21 cellular contexts compared by ENCODE assay signal in genomic region chr3:99562990-99563607, GRCh38.
DNase-seq lines count a peak whose midpoint lies in the region; ATAC-seq, FAIRE-seq and TF ChIP-seq lines count a peak whose summit lies in the region.
"Had no signal": no experiment of that assay in that cellular context is flagged by ENCODE, and none has a peak within 500 bp of the region (broad histone marks: within the 10 kb centered on the region; RNA-seq: fewer than 3 reads in every experiment).

No MANE protein-coding gene starts in this region.

- no peak overlapping the region for H3K9ac ChIP-seq in keratinocyte (ENCODE audit: control insufficient read depth, extremely low read depth, insufficient read depth, low read length)

- no peaks in the 10 kb centered on the region for H3K36me3 ChIP-seq in brain microvascular endothelial cell (replicated peaks)
- no peaks in the 10 kb centered on the region for H3K36me3 ChIP-seq in keratinocyte (ENCODE audit: control insufficient read depth in 2 of 2, extremely low read depth in 1 of 2, insufficient read depth in 2 of 2, low read length in 2 of 2)
- H3K36me3 ChIP-seq in sigmoid colon, result no peaks in the 10 kb centered on the region
- no peaks in the 10 kb centered on the region for H3K36me3 ChIP-seq in ascending aorta
- H3K36me3 ChIP-seq: vagina had no signal

- TF ChIP-seq EP300 in sigmoid colon (IDR thresholded peaks at IDR 0.05), result no peak

- FAIRE-seq in HTR-8/SVneo (lab: Jason Lieb, UNC) (peak; percentile 40), keratinocyte (lab: Jason Lieb, UNC) (peak; percentile 52)
- FAIRE-seq: A549, islet of Langerhans had no signal

- dilution Hi-C loops in keratinocyte (cut with MboI; ENCODE audit: extremely low pct_ligation_motif_present, low sequenced_read_pairs), result no loop called here

- peaks cover 20% of the 10 kb centered on the region for H3K4me1 ChIP-seq in keratinocyte (ENCODE audit: control insufficient read depth, extremely low read depth, insufficient read depth, low read length)
- no peaks in the 10 kb centered on the region for H3K4me1 ChIP-seq in sigmoid colon
- H3K4me1 ChIP-seq in ascending aorta, result no peaks in the 10 kb centered on the region
- H3K4me1 ChIP-seq: A549, vagina had no signal

- 69 to 76% methylated on average over 1 of the region's 1 CpG for WGBS in sigmoid colon, 2 donors

- peak; percentile 28 for DNase-seq in ACHN
- DNase-seq in HTR-8/SVneo (ENCODE audit: insufficient read length, low spot score), result peak; percentile 8
- no peak for DNase-seq in brain microvascular endothelial cell
- no peak for DNase-seq in keratinocyte (ENCODE audit: low read depth, low spot score)
- no peak for DNase-seq in sigmoid colon
- DNase-seq in ascending aorta (ENCODE audit: low spot score in 2 of 2), result no peak
- DNase-seq: activated CD4-positive, CD25-positive, alpha-beta regulatory T cell treated with anti-CD3 and anti-CD28 coated beads, Interleukin-2, amount 50 U/mL, for 72 hours; activated CD8-positive, alpha-beta T cell treated with anti-CD3 and anti-CD28 coated beads, Interleukin-2, amount 10 ng/mL, durations not matched to agents 7 days and 5 days; activated naive CD4-positive, alpha-beta T cell; activated T-cell treated with anti-CD3 and anti-CD28 coated beads, Interleukin-2, amount 50 U/mL, for 1 hour; C1 segment of cervical spinal cord; hippocampal formation; NCI-H1105 treated with DMSO at 0.1 percent for 48 hours; NCI-H526 treated with DMSO at 0.1 percent for 48 hours; nucleus accumbens; Right ventricle myocardium superior had no signal

- TF ChIP-seq POLR2A in sigmoid colon (IDR thresholded peaks at IDR 0.05), result no peak

- H3K9me3 ChIP-seq in keratinocyte (ENCODE audit: control insufficient read depth, low read depth, low read length) (no peaks in the 10 kb centered on the region), sigmoid colon (no peaks in the 10 kb centered on the region), ascending aorta (no peaks in the 10 kb centered on the region)
- H3K9me3 ChIP-seq: A549, vagina had no signal

- TF ChIP-seq CTCF in brain microvascular endothelial cell (IDR thresholded peaks at IDR 0.05; ENCODE audit: low read depth, low read length, missing control alignments) (no peak), keratinocyte (optimal IDR thresholded peaks at IDR 0.05 in 1 of 3, IDR thresholded peaks at IDR 0.05 in 1 of 3, conservative IDR thresholded peaks at IDR 0.05 in 1 of 3; ENCODE audit: extremely low read depth in 1 of 3, insufficient read depth in 2 of 3, low read length in 3 of 3) (no peak), sigmoid colon (IDR thresholded peaks at IDR 0.05) (no peak), ascending aorta (IDR thresholded peaks at IDR 0.05) (no peak)

- no peaks in the 10 kb centered on the region for H4K20me1 ChIP-seq in keratinocyte (ENCODE audit: control insufficient read depth, extremely low read depth, insufficient read depth, low read length)

- no peaks in the 10 kb centered on the region for H3K79me2 ChIP-seq in keratinocyte (ENCODE audit: control insufficient read depth, insufficient read depth, low read length)

- peak overlapping the region; percentile 42 for H3K4me2 ChIP-seq in keratinocyte (ENCODE audit: control insufficient read depth, extremely low read depth, insufficient read depth, low read depth, low read length)
- H3K4me2 ChIP-seq: A549 had no signal

- H3K4me3 ChIP-seq in brain microvascular endothelial cell (ENCODE audit: low read depth, low read length) (no peak overlapping the region), keratinocyte (ENCODE audit: control insufficient read depth in 2 of 3, extremely low read depth in 1 of 3, insufficient read depth in 2 of 3, low read depth in 1 of 3, low read length in 3 of 3) (no peak overlapping the region), sigmoid colon (no peak overlapping the region), ascending aorta (no peak overlapping the region)
- H3K4me3 ChIP-seq: A549, vagina had no signal

- ATAC-seq in HG03135 (IDR thresholded peaks at IDR 0.05; ENCODE audit: unreplicated experiment), result no peak
- ATAC-seq in HG02610 (IDR thresholded peaks at IDR 0.05; ENCODE audit: unreplicated experiment), result no peak
- ATAC-seq: A549; activated CD8-positive, alpha-beta T cell treated with anti-CD3 and anti-CD28 coated beads, Interleukin-2, amount 10 ng/mL, durations not matched to agents 7 days and 5 days had no signal

- H3K9me1 ChIP-seq in keratinocyte (ENCODE audit: control insufficient read depth, extremely low read depth, insufficient read depth, low read length), result no peaks in the 10 kb centered on the region

- H2AFZ ChIP-seq in keratinocyte (ENCODE audit: control insufficient read depth, low read length), result no peak overlapping the region

- H3K27ac ChIP-seq in brain microvascular endothelial cell (peak overlapping the region; percentile 33), keratinocyte (ENCODE audit: control insufficient read depth, insufficient read depth, low read length) (no peak overlapping the region), sigmoid colon (no peak overlapping the region), ascending aorta (no peak overlapping the region)
- H3K27ac ChIP-seq: A549, vagina had no signal

- H3K27me3 ChIP-seq in brain microvascular endothelial cell (replicated peaks) (no peaks in the 10 kb centered on the region), keratinocyte (ENCODE audit: control insufficient read depth, extremely low read depth, insufficient read depth, low read length) (no peaks in the 10 kb centered on the region), sigmoid colon (no peaks in the 10 kb centered on the region), ascending aorta (no peaks in the 10 kb centered on the region)
- H3K27me3 ChIP-seq: vagina had no signal

- intact Hi-C loops in sigmoid colon (cut with DNase I), result loop anchor here (10.0 kb wide), 1 partner anchor 48 kb away; no protein-coding TSS in a partner anchor
- intact Hi-C loops in ascending aorta (cut with DNase I), result loop anchor here (5.0 kb wide), 1 partner anchor 49 kb away; no protein-coding TSS in a partner anchor

- in situ Hi-C loops in ACHN (cut with HindIII; ENCODE audit: low pct_ligation_motif_present, low pct_unique_long_range_greater_than_20kb, low sequenced_read_pairs), result no loop called here
- in situ Hi-C loops in brain microvascular endothelial cell (cut with HindIII; ENCODE audit: low pct_ligation_motif_present, low sequenced_read_pairs), result no loop called here

Comparison
In these comparisons a context has a peak if more than half of its experiments do, and no peak if none do; other contexts are left out.
1. DNase-seq: peak in ACHN (single experiment) and HTR-8/SVneo (single experiment); none in brain microvascular endothelial cell (single experiment), keratinocyte (single experiment), sigmoid colon (single experiment) and ascending aorta (0 of 2).